ENCODE assay signal across 8 cellular contexts in the genomic region with DNA sequence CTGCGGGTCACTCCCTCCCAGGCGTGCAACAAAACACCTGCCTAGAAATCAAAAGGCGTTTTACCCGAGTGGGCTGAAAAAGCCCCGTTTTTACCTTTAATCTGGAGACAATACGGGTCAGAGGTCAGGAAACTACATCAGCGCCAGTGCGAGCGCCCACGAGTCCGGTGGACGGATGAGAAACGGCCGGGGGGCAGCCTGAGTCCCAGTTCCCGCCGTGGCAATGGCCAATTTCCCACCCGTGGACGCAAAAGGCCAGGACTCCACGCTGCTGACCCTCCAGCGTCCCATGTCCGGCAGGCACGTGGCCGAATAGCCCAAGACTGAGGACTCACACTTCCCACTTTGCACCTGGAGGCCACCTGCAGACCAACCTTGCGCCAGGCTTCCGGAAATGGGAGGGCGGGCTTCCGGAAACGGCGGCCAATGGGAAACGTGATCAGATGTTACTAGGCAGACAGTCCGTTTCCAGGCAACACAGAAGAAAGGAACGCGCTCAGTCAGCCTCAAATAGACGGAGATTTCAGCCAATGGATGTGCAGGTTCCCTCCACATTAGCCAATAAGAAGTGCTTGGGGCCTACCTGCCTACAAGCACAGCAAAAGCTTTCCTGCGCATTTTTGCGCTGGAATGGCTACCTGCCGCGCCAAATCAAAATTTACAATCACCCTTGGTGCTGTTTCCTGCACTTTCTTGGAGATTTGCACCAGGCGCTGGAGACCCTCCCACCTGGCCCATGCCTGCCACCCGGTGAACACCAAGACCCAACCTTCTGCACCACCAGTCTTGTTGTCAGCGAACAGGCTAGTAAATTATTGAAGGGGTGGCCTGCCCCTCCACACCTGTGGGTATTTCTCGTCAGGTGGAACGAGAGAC. TPM values are rescaled to one million over a fixed set of nuclear protein-coding genes. Genes with fewer than 3 reads are reported as not detected.
DNase-seq lines count a peak whose midpoint lies in the region; TF ChIP-seq lines count a peak whose summit lies in the region.

No MANE protein-coding gene starts in this region.

- peaks cover 7% of the 10 kb centered on the region for H3K9me3 Mint-ChIP-seq in mesothelial cell of epicardium

- H3K4me1 Mint-ChIP-seq in mesothelial cell of epicardium = peaks cover 35% of the 10 kb centered on the region

- TF ChIP-seq CTCF in HFF-Myc (IDR thresholded peaks at IDR 0.05; ENCODE audit: low read depth, low read length, missing control alignments) = no peak
- no peak for TF ChIP-seq CTCF in mesothelial cell of epicardium (IDR thresholded peaks at IDR 0.05; ENCODE audit: unreplicated experiment)

- DNase-seq in DMS153 treated with DMSO at 0.1 percent for 48 hours (lab: John Stamatoyannopoulos, UW; ENCODE audit: unreplicated experiment) (peak; percentile 12), HFF-Myc (ENCODE audit: extremely low read depth, low read depth) (peak; percentile 82), NCI-H524 (lab: John Stamatoyannopoulos, UW) (peak; percentile 63 to 90), epidermal melanocyte (ENCODE audit: insufficient read length, low spot score) (peak; percentile 67), mesothelial cell of epicardium (ENCODE audit: low spot score in 2 of 2, unreplicated experiment in 2 of 2) (peak; percentile 83 to 91), SW480 (ENCODE audit: low spot score) (no peak)
- DNase-seq in activated CD8-positive, alpha-beta memory T cell treated with anti-CD3 and anti-CD28 coated beads, Interleukin-2, amount 50 U/mL, for 24 hours (ENCODE audit: extremely low read depth) = peak; percentile 15
- peak; percentile 26 for DNase-seq in stimulated activated CD8-positive, alpha-beta memory T cell treated with anti-CD3 and anti-CD28 coated beads, Interleukin-12 subunit alpha, Interleukin-12 subunit beta, amount 100 ng/mL, for 4 hours (ENCODE audit: low read depth)

- peak overlapping the region; percentile 61 for H3K4me3 ChIP-seq in HFF-Myc (replicated peaks; ENCODE audit: low read depth, low read length)

- no peaks in the 10 kb centered on the region for H3K27me3 Mint-ChIP-seq in mesothelial cell of epicardium (ENCODE audit: low read depth)

- H3K36me3 Mint-ChIP-seq in mesothelial cell of epicardium = peaks cover 42% of the 10 kb centered on the region

- peak overlapping the region; percentile 95 for H3K27ac Mint-ChIP-seq in mesothelial cell of epicardium

- H3K4me3 Mint-ChIP-seq in mesothelial cell of epicardium = peak overlapping the region; percentile 93

RNA-seq across cellular contexts. Expression of gene ZFP14, which starts 47.4 kb away (rescaled TPM):
- total RNA-seq in mesothelial cell of epicardium = 13.9 to 14.6 TPM (median 14.3 TPM) in 3 replicates
